Comparison of ENCODE assay signal across 11 cellular contexts in genomic region chr12:132118876-132119275, GRCh38. TPM values are rescaled to one million over a fixed set of nuclear protein-coding genes. Genes with fewer than 3 reads are reported as not detected.
A peak's percentile ranks its signal among the peaks of the same experiment; 100 is the strongest.
DNase-seq lines count a peak whose midpoint lies in the region; ATAC-seq lines count a peak whose summit lies in the region.
"Had no signal": no experiment of that assay in that cellular context is flagged by ENCODE, and none has a peak within 500 bp of the region (broad histone marks: within the 10 kb centered on the region; RNA-seq: fewer than 3 reads in every experiment).

No MANE protein-coding gene starts in this region.

- ATAC-seq in left lobe of liver (peak; percentile 13), GM21360 (IDR thresholded peaks at IDR 0.05; ENCODE audit: unreplicated experiment) (no peak)

- peak; percentile 37 for DNase-seq in activated CD8-positive, alpha-beta memory T cell treated with anti-CD3 and anti-CD28 coated beads, Interleukin-2, amount 50 U/mL, for 48 hours
- DNase-seq in activated CD8-positive, alpha-beta memory T cell treated with anti-CD3 and anti-CD28 coated beads for 24 hours: no peak
- DNase-seq in NCI-H69 (lab: John Stamatoyannopoulos, UW) (peak; percentile 49), left lobe of liver (ENCODE audit: low spot score) (no peak), SIG-M5 treated with dmso at 0.1 percent for 504 hours (lab: John Stamatoyannopoulos, UW; ENCODE audit: unreplicated experiment) (no peak), SK-N-DZ (ENCODE audit: low spot score) (no peak), NCI-H1436 (lab: John Stamatoyannopoulos, UW) (no peak)
- DNase-seq: CD4-positive, CD25-positive, alpha-beta regulatory T cell; DMS53; GM23248 had no signal

RNA-seq across cellular contexts. Expression of gene DDX51, which starts 25.2 kb away (rescaled TPM):
- total RNA-seq in left lobe of liver: 9.3 TPM
- polyA plus RNA-seq in SK-N-DZ (2014; cell fraction: cytosol; rRNA removed): 14.0 and 20.7 TPM in 2 replicates
- polyA plus RNA-seq in SK-N-DZ (2014; cell fraction: nucleus; rRNA removed): 63.8 and 68.3 TPM in 2 replicates

RNA-seq across cellular contexts. Expression of gene NOC4L, which starts 25.4 kb away (rescaled TPM):
- total RNA-seq in left lobe of liver: 9.9 TPM
- polyA plus RNA-seq in SK-N-DZ (2014; cell fraction: cytosol; rRNA removed): 34.5 and 37.0 TPM in 2 replicates
- polyA plus RNA-seq in SK-N-DZ (2014; cell fraction: nucleus; rRNA removed): 39.2 and 48.4 TPM in 2 replicates

Comparison
In these comparisons a context has a peak if more than half of its experiments do, and no peak if none do; other contexts are left out.
1. DNase-seq: peak in activated CD8-positive, alpha-beta memory T cell treated with anti-CD3 and anti-CD28 coated beads, Interleukin-2, amount 50 U/mL, for 48 hours (single experiment) and NCI-H69 (single experiment); none in activated CD8-positive, alpha-beta memory T cell treated with anti-CD3 and anti-CD28 coated beads for 24 hours (single experiment), left lobe of liver (single experiment), SIG-M5 treated with dmso at 0.1 percent for 504 hours (single experiment), SK-N-DZ (single experiment) and NCI-H1436 (single experiment).